Comparison of ENCODE assay signal across 9 cellular contexts in genomic region chr2:173590278-173590811, GRCh38.
A peak's percentile ranks its signal among the peaks of the same experiment; 100 is the strongest.
DNase-seq lines count a peak whose midpoint lies in the region; ATAC-seq, FAIRE-seq and TF ChIP-seq lines count a peak whose summit lies in the region.
"Had no signal": no experiment of that assay in that cellular context is flagged by ENCODE, and none has a peak within 500 bp of the region (broad histone marks: within the 10 kb centered on the region; RNA-seq: fewer than 3 reads in every experiment).

No MANE protein-coding gene starts in this region.

- ATAC-seq in HG02642 (IDR thresholded peaks at IDR 0.05; ENCODE audit: poor library complexity, unreplicated experiment), result no peak
- ATAC-seq in HG03457 (IDR thresholded peaks at IDR 0.05; ENCODE audit: unreplicated experiment), result no peak

- no peak for TF ChIP-seq CTCF in AG09309 (IDR thresholded peaks at IDR 0.05; ENCODE audit: control insufficient read depth, insufficient read depth, low read depth, low read length, missing control alignments)
- TF ChIP-seq CTCF in keratinocyte (optimal IDR thresholded peaks at IDR 0.05 in 1 of 3, IDR thresholded peaks at IDR 0.05 in 1 of 3, conservative IDR thresholded peaks at IDR 0.05 in 1 of 3; ENCODE audit: extremely low read depth in 1 of 3, insufficient read depth in 2 of 3, low read length in 3 of 3), result no peak
- TF ChIP-seq CTCF in nephron progenitor cell (IDR thresholded peaks at IDR 0.05), result no peak

- peaks cover 5% of the 10 kb centered on the region for H3K27me3 Mint-ChIP-seq in nephron progenitor cell (ENCODE audit: low read depth, poor library complexity)

- peak overlapping the region; percentile 89 for H3K4me2 ChIP-seq in keratinocyte (ENCODE audit: control insufficient read depth, extremely low read depth, insufficient read depth, low read depth, low read length)

- H3K9me1 ChIP-seq in keratinocyte (ENCODE audit: control insufficient read depth, extremely low read depth, insufficient read depth, low read length), result no peaks in the 10 kb centered on the region

- H3K36me3 Mint-ChIP-seq in nephron progenitor cell (ENCODE audit: low read depth), result peaks cover 23% of the 10 kb centered on the region

- no peak overlapping the region for H2AFZ ChIP-seq in keratinocyte (ENCODE audit: control insufficient read depth, low read length)

- H3K27ac Mint-ChIP-seq in nephron progenitor cell, result no peak overlapping the region

- dilution Hi-C loops in keratinocyte (cut with MboI; ENCODE audit: extremely low pct_ligation_motif_present, low sequenced_read_pairs), result no loop called here

- H3K36me3 ChIP-seq in keratinocyte (ENCODE audit: control insufficient read depth in 2 of 2, extremely low read depth in 1 of 2, insufficient read depth in 2 of 2, low read length in 2 of 2), result no peaks in the 10 kb centered on the region

- H3K4me1 ChIP-seq in keratinocyte (ENCODE audit: control insufficient read depth, extremely low read depth, insufficient read depth, low read length), result peaks cover 20% of the 10 kb centered on the region

- H3K27ac ChIP-seq in keratinocyte (ENCODE audit: control insufficient read depth, insufficient read depth, low read length), result peak overlapping the region; percentile 91

- no peaks in the 10 kb centered on the region for H3K27me3 ChIP-seq in keratinocyte (ENCODE audit: control insufficient read depth, extremely low read depth, insufficient read depth, low read length)

- DNase-seq in AG09309 (ENCODE audit: low read depth) (peak; percentile 92), NCI-H128 (lab: John Stamatoyannopoulos, UW; ENCODE audit: unreplicated experiment) (peak; percentile 80), amniotic stem cell (lab: John Stamatoyannopoulos, UW) (peak; percentile 86), keratinocyte (ENCODE audit: low read depth, low spot score) (peak; percentile 83), ureter (ENCODE audit: low spot score) (no peak), nephron progenitor cell (no peak)

- no peak overlapping the region for H3K4me3 Mint-ChIP-seq in nephron progenitor cell

- H3K4me1 Mint-ChIP-seq in nephron progenitor cell, result no peaks in the 10 kb centered on the region

- H3K9me3 Mint-ChIP-seq in nephron progenitor cell, result peaks cover 25% of the 10 kb centered on the region

- peak; percentile 99 for FAIRE-seq in keratinocyte (lab: Jason Lieb, UNC)
- FAIRE-seq: G401.6 had no signal

- H4K20me1 ChIP-seq in keratinocyte (ENCODE audit: control insufficient read depth, extremely low read depth, insufficient read depth, low read length), result no peaks in the 10 kb centered on the region

- no peak overlapping the region for H3K4me3 ChIP-seq in AG09309 (ENCODE audit: control insufficient read depth, low read depth, low read length)
- H3K4me3 ChIP-seq in keratinocyte (ENCODE audit: control insufficient read depth in 2 of 3, extremely low read depth in 1 of 3, insufficient read depth in 2 of 3, low read depth in 1 of 3, low read length in 3 of 3), result peak overlapping the region in 2 of 3 experiments; percentile 47 to 54

- peak overlapping the region; percentile 71 for H3K9ac ChIP-seq in keratinocyte (ENCODE audit: control insufficient read depth, extremely low read depth, insufficient read depth, low read length)

- H3K9me3 ChIP-seq in keratinocyte (ENCODE audit: control insufficient read depth, low read depth, low read length), result peaks cover 8% of the 10 kb centered on the region

- H3K79me2 ChIP-seq in keratinocyte (ENCODE audit: control insufficient read depth, insufficient read depth, low read length), result no peaks in the 10 kb centered on the region

Comparison
In these comparisons a context has a peak if more than half of its experiments do, and no peak if none do; other contexts are left out.
1. DNase-seq: peak in AG09309 (single experiment), NCI-H128 (single experiment), amniotic stem cell (single experiment) and keratinocyte (single experiment); none in ureter (single experiment) and nephron progenitor cell (single experiment).